Comparison of ENCODE assay signal across 8 cellular contexts in genomic region chr17:28897769-28898259, GRCh38. TPM values are rescaled to one million over a fixed set of nuclear protein-coding genes. Genes with fewer than 3 reads are reported as not detected.
A peak's percentile ranks its signal among the peaks of the same experiment; 100 is the strongest.
DNase-seq lines count a peak whose midpoint lies in the region; ATAC-seq and TF ChIP-seq lines count a peak whose summit lies in the region.

No MANE protein-coding gene starts in this region.

- H3K4me1 ChIP-seq in BLaER1 (peaks cover 72% of the 10 kb centered on the region), vagina (peaks cover 63% of the 10 kb centered on the region)

- H3K27me3 ChIP-seq in BLaER1 (no peaks in the 10 kb centered on the region), MG63 (peaks cover 2% of the 10 kb centered on the region; the same call in 1 of the 2 replicates), vagina (no peaks in the 10 kb centered on the region)

- TF ChIP-seq POLR2A in vagina (IDR thresholded peaks at IDR 0.05): no peak

- H3K36me3 Mint-ChIP-seq in mesothelial cell of epicardium: peaks cover 3% of the 10 kb centered on the region

- H3K9me3 ChIP-seq in BLaER1 (no peaks in the 10 kb centered on the region), MG63 (no peaks in the 10 kb centered on the region), vagina (no peaks in the 10 kb centered on the region)

- DNase-seq in MG63: no peak
- DNase-seq in caudate nucleus (lab: John Stamatoyannopoulos, UW): peak in 2 of 61 donors; percentile 60 to 70
- DNase-seq in mesothelial cell of epicardium (ENCODE audit: low spot score in 2 of 2, unreplicated experiment in 2 of 2): no peak
- DNase-seq in vagina (ENCODE audit: extremely low spot score in 2 of 2): no peak

- H3K27ac ChIP-seq in BLaER1: peak overlapping the region; percentile 85
- peak overlapping the region; percentile 84 for H3K27ac ChIP-seq in caudate nucleus (ENCODE audit: low read depth, low read length)
- peak overlapping the region; percentile 93 for H3K27ac ChIP-seq in vagina

- TF ChIP-seq CTCF in mesothelial cell of epicardium (IDR thresholded peaks at IDR 0.05; ENCODE audit: unreplicated experiment) (no peak), vagina (IDR thresholded peaks at IDR 0.05) (no peak)

- H3K4me1 Mint-ChIP-seq in mesothelial cell of epicardium: peaks cover 28% of the 10 kb centered on the region

- H3K4me3 Mint-ChIP-seq in mesothelial cell of epicardium: peak overlapping the region; percentile 87

- H3K36me3 ChIP-seq in BLaER1 (0 out of 2 replicates have a peak, but pooled peaks cover 16% of the 10 kb centered on the region), MG63 (peaks cover 4% of the 10 kb centered on the region; the same call in 1 of the 2 replicates), vagina (no peaks in the 10 kb centered on the region)

- peak overlapping the region; percentile 91 for H3K4me2 ChIP-seq in BLaER1

- H3K27me3 Mint-ChIP-seq in mesothelial cell of epicardium (ENCODE audit: low read depth): no peaks in the 10 kb centered on the region

- no peaks in the 10 kb centered on the region for H3K9me3 Mint-ChIP-seq in mesothelial cell of epicardium

- intact Hi-C loops in vagina (cut with DNase I): loop anchor here (5.0 kb wide), 1 partner anchor 136 kb away; no protein-coding TSS in a partner anchor

- H3K4me3 ChIP-seq in BLaER1: peak overlapping the region; percentile 79
- H3K4me3 ChIP-seq in MG63: peak overlapping the region; percentile 87
- peak overlapping the region; percentile 83 to 90 for H3K4me3 ChIP-seq in vagina

- H3K9ac ChIP-seq in BLaER1: peak overlapping the region; percentile 86

- H3K27ac Mint-ChIP-seq in mesothelial cell of epicardium: peak overlapping the region; percentile 88

- ATAC-seq in GM18867 (IDR thresholded peaks at IDR 0.05; ENCODE audit: unreplicated experiment) (no peak), GM19452 (IDR thresholded peaks at IDR 0.05; ENCODE audit: unreplicated experiment) (no peak), GM18868 (IDR thresholded peaks at IDR 0.05; ENCODE audit: unreplicated experiment) (no peak)

- peaks cover 11% of the 10 kb centered on the region; the same call in 1 of the 2 replicates for H4K20me1 ChIP-seq in BLaER1

RNA-seq across cellular contexts. Expression of gene FLOT2, which starts 0.3 kb away (rescaled TPM):
- total RNA-seq in MG63 (2014; rRNA removed; shearing (Covaris generic); ENCODE audit: low replicate concordance): 72.9 and 85.2 TPM in 2 replicates
- total RNA-seq in mesothelial cell of epicardium (74.4 to 85.4 TPM (median 79.4 TPM) in 3 replicates), vagina (56.2 TPM)

RNA-seq across cellular contexts. Expression of gene DHRS13, which starts 5.1 kb away (rescaled TPM):
- 10.3 and 12.0 TPM in 2 replicates for total RNA-seq in MG63 (2014; rRNA removed; shearing (Covaris generic); ENCODE audit: low replicate concordance)
- total RNA-seq in mesothelial cell of epicardium (10.3 to 12.4 TPM (median 12.1 TPM) in 3 replicates), vagina (11.8 TPM)

RNA-seq across cellular contexts. Expression of gene ERAL1, which starts 43.0 kb away (rescaled TPM):
- total RNA-seq in MG63 (2014; rRNA removed; shearing (Covaris generic); ENCODE audit: low replicate concordance): 34.5 and 60.8 TPM in 2 replicates
- total RNA-seq in mesothelial cell of epicardium (37.4 to 43.4 TPM (median 38.4 TPM) in 3 replicates), vagina (44.9 TPM)

RNA-seq across cellular contexts. Expression of gene PHF12, which starts 53.5 kb away (rescaled TPM):
- total RNA-seq in MG63 (2014; rRNA removed; shearing (Covaris generic); ENCODE audit: low replicate concordance): 4.8 and 8.4 TPM in 2 replicates
- 60.1 to 69.3 TPM (median 60.3 TPM) in 3 replicates for total RNA-seq in mesothelial cell of epicardium
- 54.5 TPM for total RNA-seq in vagina

RNA-seq across cellular contexts. Expression of gene FAM222B, which starts 55.2 kb away (rescaled TPM):
- 0.05 and 0.46 TPM in 2 replicates for total RNA-seq in MG63 (2014; rRNA removed; shearing (Covaris generic); ENCODE audit: low replicate concordance)
- 36.3 to 37.9 TPM (median 37.7 TPM) in 3 replicates for total RNA-seq in mesothelial cell of epicardium
- total RNA-seq in vagina: 14.2 TPM
